1 cellular context compared by ENCODE assay signal in genomic region chr11:125553357-125553756, GRCh38.
TF ChIP-seq lines count a peak whose summit lies in the region.

No MANE protein-coding gene starts in this region.

TF ChIP-seq in SK-N-SH, 30 proteins besides CTCF, POLR2A, EP300 and RAD21 (continued from another document):
- TF ChIP-seq REST (IDR thresholded peaks at IDR 0.05; ENCODE audit: low read depth, low read length): no peak
- no peak for TF ChIP-seq RCOR1 (IDR thresholded peaks at IDR 0.05; ENCODE audit: low read length)
